ENCODE assay signal across 8 cellular contexts in the genomic region with DNA sequence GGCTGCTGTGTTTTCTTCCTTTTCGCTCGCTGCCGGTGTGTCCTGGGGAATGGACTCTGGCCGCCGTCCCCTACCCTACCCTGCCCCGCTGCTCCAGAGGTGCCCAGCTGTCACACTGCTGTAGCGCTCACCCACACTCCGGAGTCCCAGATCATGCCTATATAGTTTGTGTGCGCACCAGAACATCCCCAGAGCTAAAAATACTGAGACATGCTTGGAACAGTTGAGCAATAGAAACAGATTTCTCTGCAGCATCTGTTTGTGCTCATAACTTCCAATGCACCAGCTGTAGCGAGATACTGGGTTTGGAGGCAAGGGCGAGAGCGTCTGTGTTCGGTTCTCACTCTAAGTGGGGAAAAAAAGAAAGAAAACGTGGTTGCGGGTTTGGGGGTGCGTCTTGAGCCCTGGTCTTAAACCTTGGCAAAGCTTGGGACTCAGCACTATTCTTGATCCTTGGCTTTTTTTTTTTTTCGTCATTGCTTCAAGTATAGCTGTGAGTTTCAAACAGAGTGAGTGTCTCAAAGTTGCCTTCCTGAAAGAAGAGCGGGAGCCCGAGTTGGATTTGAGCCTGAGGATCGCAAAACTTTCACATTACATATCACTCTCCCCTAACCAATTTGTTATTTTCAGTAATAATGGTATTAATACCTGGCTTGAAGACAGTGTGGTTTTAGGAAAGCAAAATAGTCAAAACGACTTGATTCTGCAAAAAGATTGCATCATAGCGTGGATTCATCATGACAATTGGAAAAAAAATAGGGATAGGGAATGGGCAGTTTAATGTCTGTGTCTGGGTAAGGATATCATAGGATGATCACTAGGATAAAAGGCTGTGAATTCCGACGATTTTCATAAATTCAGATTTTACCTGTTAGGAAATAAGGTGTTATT. TPM values are rescaled to one million over a fixed set of nuclear protein-coding genes. Genes with fewer than 3 reads are reported as not detected.
DNase-seq lines count a peak whose midpoint lies in the region; ATAC-seq and TF ChIP-seq lines count a peak whose summit lies in the region.

No MANE protein-coding gene starts in this region.

- H2AK5ac ChIP-seq in trophoblast cell (ENCODE audit: low read length), result no peak overlapping the region

- no peak for TF ChIP-seq POLR2A in heart left ventricle (IDR thresholded peaks at IDR 0.05)

- no peaks in the 10 kb centered on the region for H3K36me3 Mint-ChIP-seq in stimulated activated naive CD8-positive, alpha-beta T cell treated with anti-CD3 and anti-CD28 coated beads, Interleukin-15, Interleukin-2, amounts not matched to agents 100 ng/mL and 50 ng/mL, for 24 hours (ENCODE audit: low read depth)
- no peaks in the 10 kb centered on the region for H3K36me3 Mint-ChIP-seq in activated CD8-positive, alpha-beta T cell treated with anti-CD3 and anti-CD28 coated beads for 36 hours (ENCODE audit: low read depth)

- no peak overlapping the region for H2BK12ac ChIP-seq in trophoblast cell (ENCODE audit: low read length)

- peak overlapping the region; percentile 34 for H3K18ac ChIP-seq in trophoblast cell (ENCODE audit: low read length)

- H3K9me3 ChIP-seq in heart left ventricle (no peaks in the 10 kb centered on the region), trophoblast cell (ENCODE audit: insufficient read depth, low read depth, low read length) (no peaks in the 10 kb centered on the region)

- no peaks in the 10 kb centered on the region for H3K9me3 Mint-ChIP-seq in stimulated activated naive CD8-positive, alpha-beta T cell treated with anti-CD3 and anti-CD28 coated beads, Interleukin-15, Interleukin-2, amounts not matched to agents 100 ng/mL and 50 ng/mL, for 24 hours
- H3K9me3 Mint-ChIP-seq in activated CD8-positive, alpha-beta T cell treated with anti-CD3 and anti-CD28 coated beads for 36 hours, result no peaks in the 10 kb centered on the region

- no peak overlapping the region for H4K8ac ChIP-seq in trophoblast cell (ENCODE audit: low read depth, low read length)

- no peaks in the 10 kb centered on the region for H3K27me3 ChIP-seq in heart left ventricle
- H3K27me3 ChIP-seq in trophoblast cell (ENCODE audit: insufficient read depth, low read length), result no peaks in the 10 kb centered on the region

- H3K36me3 ChIP-seq in heart left ventricle (peaks cover 0 to 8% (median under 1%) of the 10 kb centered on the region in 9 donors), trophoblast cell (ENCODE audit: control insufficient read depth in 1 of 2, insufficient read depth in 2 of 2, low read length in 2 of 2) (peaks cover 2% of the 10 kb centered on the region in 2 experiments)

- H3K4me3 Mint-ChIP-seq in stimulated activated naive CD8-positive, alpha-beta T cell treated with anti-CD3 and anti-CD28 coated beads, Interleukin-15, Interleukin-2, amounts not matched to agents 100 ng/mL and 50 ng/mL, for 24 hours, result peak overlapping the region; percentile 67
- peak overlapping the region; percentile 55 for H3K4me3 Mint-ChIP-seq in activated CD8-positive, alpha-beta T cell treated with anti-CD3 and anti-CD28 coated beads for 36 hours

- peaks cover 64% of the 10 kb centered on the region for H3K27me3 Mint-ChIP-seq in stimulated activated naive CD8-positive, alpha-beta T cell treated with anti-CD3 and anti-CD28 coated beads, Interleukin-15, Interleukin-2, amounts not matched to agents 100 ng/mL and 50 ng/mL, for 24 hours
- peaks cover 50% of the 10 kb centered on the region for H3K27me3 Mint-ChIP-seq in activated CD8-positive, alpha-beta T cell treated with anti-CD3 and anti-CD28 coated beads for 36 hours

- intact Hi-C loops in activated CD8-positive, alpha-beta T cell treated with anti-CD3 and anti-CD28 coated beads for 36 hours (cut with micrococcal nuclease), result no loop called here
- intact Hi-C loops in heart left ventricle (cut with DNase I), result loop anchor here in 9 of 10 donors (2.0 to 10.0 kb wide), 10 partner anchors 135 to 563 kb away; no protein-coding TSS in a partner anchor

- peak overlapping the region; percentile 80 for H3K4me2 ChIP-seq in trophoblast cell (ENCODE audit: low read length)

- ATAC-seq in stimulated activated naive CD8-positive, alpha-beta T cell treated with anti-CD3 and anti-CD28 coated beads, Interleukin-15, Interleukin-2, amounts not matched to agents 100 U/mL and 50 U/mL, for 24 hours, result no peak
- ATAC-seq in activated CD8-positive, alpha-beta T cell treated with anti-CD3 and anti-CD28 coated beads for 36 hours, result no peak
- ATAC-seq in heart left ventricle, result peak; percentile 39 to 68 (median 48)
- no peak for ATAC-seq in HG03159 (IDR thresholded peaks at IDR 0.05; ENCODE audit: unreplicated experiment)
- no peak for ATAC-seq in HG02678 (IDR thresholded peaks at IDR 0.05; ENCODE audit: unreplicated experiment)

- H4K91ac ChIP-seq in trophoblast cell (ENCODE audit: low read depth, low read length), result peak overlapping the region; percentile 17

- H3K27ac ChIP-seq in heart left ventricle (peak overlapping the region; percentile 51 to 98 (median 94)), trophoblast cell (ENCODE audit: low read depth, low read length) (no peak overlapping the region)

- no peak overlapping the region for H4K12ac ChIP-seq in trophoblast cell (ENCODE audit: low read depth, low read length)

- H3K79me1 ChIP-seq in trophoblast cell (ENCODE audit: low read length), result peaks cover 8% of the 10 kb centered on the region

- WGBS in heart left ventricle, 4 donors, result 5 to 6% (median 5%) methylated on average over 24 of the region's 24 CpGs
- no CpG with 5 or more reads among the region's 24 CpGs for WGBS in trophoblast cell (ENCODE audit: extremely low coverage, insufficient coverage, insufficient read length)

- TF ChIP-seq CTCF in activated CD8-positive, alpha-beta T cell treated with anti-CD3 and anti-CD28 coated beads for 36 hours (IDR thresholded peaks at IDR 0.05), result no peak
- TF ChIP-seq CTCF in heart left ventricle (IDR thresholded peaks at IDR 0.05), result no peak

- H3K23ac ChIP-seq in trophoblast cell (ENCODE audit: low read length), result no peak overlapping the region

- H3K79me2 ChIP-seq in trophoblast cell (ENCODE audit: control insufficient read depth, insufficient read depth, low read length, poor library complexity), result peaks cover 3% of the 10 kb centered on the region

- POLR2A ChIA-PET in activated CD8-positive, alpha-beta T cell treated with anti-CD3 and anti-CD28 coated beads for 36 hours (lab: Charles Lee), result no interaction called here

- H2BK5ac ChIP-seq in trophoblast cell (ENCODE audit: low read depth, low read length, poor library complexity), result peak overlapping the region; percentile 8

- H2AFZ ChIP-seq in trophoblast cell (ENCODE audit: insufficient read depth, low read length, poor library complexity), result peak overlapping the region; percentile 12

- H3K9ac ChIP-seq in trophoblast cell (ENCODE audit: low read length), result peak overlapping the region; percentile 73

- CTCF ChIA-PET in activated CD8-positive, alpha-beta T cell treated with anti-CD3 and anti-CD28 coated beads for 36 hours (lab: Charles Lee), result no interaction called here

- H3K4me1 ChIP-seq in heart left ventricle, result peaks cover 0 to 40% (median 4%) of the 10 kb centered on the region in 12 donors
- H3K4me1 ChIP-seq in trophoblast cell (ENCODE audit: control insufficient read depth in 1 of 2, insufficient read depth in 2 of 2, low read length in 2 of 2), result peaks cover 2 to 4% of the 10 kb centered on the region in 2 experiments

- H3K14ac ChIP-seq in trophoblast cell (ENCODE audit: low read length), result no peak overlapping the region

- H3K27ac Mint-ChIP-seq in stimulated activated naive CD8-positive, alpha-beta T cell treated with anti-CD3 and anti-CD28 coated beads, Interleukin-15, Interleukin-2, amounts not matched to agents 100 ng/mL and 50 ng/mL, for 24 hours, result no peak overlapping the region
- no peak overlapping the region for H3K27ac Mint-ChIP-seq in activated CD8-positive, alpha-beta T cell treated with anti-CD3 and anti-CD28 coated beads for 36 hours

- H3K4me1 Mint-ChIP-seq in stimulated activated naive CD8-positive, alpha-beta T cell treated with anti-CD3 and anti-CD28 coated beads, Interleukin-15, Interleukin-2, amounts not matched to agents 100 ng/mL and 50 ng/mL, for 24 hours (ENCODE audit: low read depth), result peaks cover 17% of the 10 kb centered on the region
- peaks cover 14% of the 10 kb centered on the region for H3K4me1 Mint-ChIP-seq in activated CD8-positive, alpha-beta T cell treated with anti-CD3 and anti-CD28 coated beads for 36 hours (ENCODE audit: low read depth)

- peak overlapping the region; percentile 62 to 87 (median 77) for H3K4me3 ChIP-seq in heart left ventricle
- H3K4me3 ChIP-seq in trophoblast cell (ENCODE audit: low read depth, low read length), result peak overlapping the region; percentile 92

- H2BK120ac ChIP-seq in trophoblast cell (ENCODE audit: insufficient read depth, low read length, poor library complexity), result no peak overlapping the region

- DNase-seq in stimulated activated naive CD8-positive, alpha-beta T cell treated with anti-CD3 and anti-CD28 coated beads, Interleukin-15, Interleukin-2, amounts not matched to agents 100 U/mL and 50 U/mL, for 24 hours, result no peak
- DNase-seq in activated CD8-positive, alpha-beta T cell treated with anti-CD3 and anti-CD28 coated beads for 36 hours, result peak; percentile 1
- DNase-seq in heart left ventricle, result peak in 3 of 5 donors; percentile 36 to 51 (median 46)
- peak in 1 of 2 donors; percentile 22 for DNase-seq in trophoblast cell
- DNase-seq in activated CD4-positive, alpha-beta T cell treated with anti-CD3 and anti-CD28 coated beads for 4 hours, result no peak

- peak overlapping the region; percentile 57 for H3K4ac ChIP-seq in trophoblast cell (ENCODE audit: low read depth, low read length)

RNA-seq across cellular contexts. Expression of gene KCNJ2, which starts 0.6 kb away (rescaled TPM):
- total RNA-seq in activated CD8-positive, alpha-beta T cell treated with anti-CD3 and anti-CD28 coated beads for 36 hours, result not detected
- 10 to 100 TPM; 28.8 to 60.7 (median 48.8) TPM for total RNA-seq in heart left ventricle
- 10 to 100 TPM in 1 of 2 donors, 1 to 10 TPM in 1; 7.1 to 24.7 TPM for polyA plus RNA-seq in heart left ventricle
- 4.9 and 5.2 TPM in 2 replicates for polyA plus RNA-seq in trophoblast cell (2013)

Comparison
In these comparisons a context has a peak if more than half of its experiments do, and no peak if none do; other contexts are left out.
1. ATAC-seq: peak in heart left ventricle (4 of 4); none in stimulated activated naive CD8-positive, alpha-beta T cell treated with anti-CD3 and anti-CD28 coated beads, Interleukin-15, Interleukin-2, amounts not matched to agents 100 U/mL and 50 U/mL, for 24 hours (single experiment), activated CD8-positive, alpha-beta T cell treated with anti-CD3 and anti-CD28 coated beads for 36 hours (single experiment), HG03159 (single experiment) and HG02678 (single experiment).
2. DNase-seq: peak in activated CD8-positive, alpha-beta T cell treated with anti-CD3 and anti-CD28 coated beads for 36 hours (single experiment) and heart left ventricle (3 of 5); none in stimulated activated naive CD8-positive, alpha-beta T cell treated with anti-CD3 and anti-CD28 coated beads, Interleukin-15, Interleukin-2, amounts not matched to agents 100 U/mL and 50 U/mL, for 24 hours (single experiment) and activated CD4-positive, alpha-beta T cell treated with anti-CD3 and anti-CD28 coated beads for 4 hours (0 of 2).
3. RNA of gene KCNJ2, which starts 0.6 kb away (total RNA-seq): 28.8 to 60.7 TPM in heart left ventricle; not detected in activated CD8-positive, alpha-beta T cell treated with anti-CD3 and anti-CD28 coated beads for 36 hours; every median in the first group is over 10 times any median in the second.